Comparison of ENCODE assay signal across 26 cellular contexts in genomic region chr6:148269386-148269785, GRCh38.
A peak's percentile ranks its signal among the peaks of the same experiment; 100 is the strongest.
DNase-seq lines count a peak whose midpoint lies in the region; ATAC-seq and TF ChIP-seq lines count a peak whose summit lies in the region.
"Had no signal": no experiment of that assay in that cellular context is flagged by ENCODE, and none has a peak within 500 bp of the region (broad histone marks: within the 10 kb centered on the region; RNA-seq: fewer than 3 reads in every experiment).

No MANE protein-coding gene starts in this region.

- H3K18ac ChIP-seq in mesenchymal stem cell (ENCODE audit: low read depth in 1 of 2, low read length in 2 of 2), result peak overlapping the region in 1 of 2 experiments; percentile 41

- TF ChIP-seq CTCF in SK-N-SH (IDR thresholded peaks at IDR 0.05), result no peak
- no peak for TF ChIP-seq CTCF in smooth muscle cell (IDR thresholded peaks at IDR 0.05; ENCODE audit: borderline replicate concordance, insufficient read depth, poor library complexity, severe bottlenecking)

- H4K20me1 ChIP-seq in SK-N-SH (ENCODE audit: insufficient read depth), result no peaks in the 10 kb centered on the region
- no peaks in the 10 kb centered on the region for H4K20me1 ChIP-seq in smooth muscle cell (ENCODE audit: low read depth)
- H4K20me1 ChIP-seq: BLaER1 treated with 17β-estradiol and CSF1 and Interleukin-3, amounts not matched to agents 10 nM and 100 nM had no signal

- no peaks in the 10 kb centered on the region for H3K79me1 ChIP-seq in mesenchymal stem cell (replicated peaks; ENCODE audit: low read length, poor library complexity, severe bottlenecking)

- TF ChIP-seq RAD21 in SK-N-SH (IDR thresholded peaks at IDR 0.05; ENCODE audit: low read length), result no peak

- peak overlapping the region; percentile 84 for H2AK5ac ChIP-seq in mesenchymal stem cell (ENCODE audit: low read length, severe bottlenecking)

- peak overlapping the region; percentile 73; the same call in 1 of the 2 replicates for H3K9ac ChIP-seq in SK-N-SH
- no peak overlapping the region for H3K9ac ChIP-seq in mesenchymal stem cell (ENCODE audit: low read length)
- no peak overlapping the region for H3K9ac ChIP-seq in smooth muscle cell (ENCODE audit: low read depth)
- H3K9ac ChIP-seq: BLaER1 treated with 17β-estradiol and CSF1 and Interleukin-3, amounts not matched to agents 10 nM and 100 nM; KMS-11 had no signal

- 45% methylated on average over 3 of the region's 3 CpGs for WGBS in SK-N-SH (ENCODE audit: low lambda C conversion rate)
- WGBS in mesenchymal stem cell, result 100% methylated on average over 2 of the region's 3 CpGs
- WGBS in smooth muscle cell (ENCODE audit: low lambda C conversion rate), result 91% methylated on average over 3 of the region's 3 CpGs

- DNase-seq in SK-N-SH (no peak), M059J (ENCODE audit: low read depth) (peak; percentile 58), mesenchymal stem cell (no peak), smooth muscle cell (lab: John Stamatoyannopoulos, UW; ENCODE audit: unreplicated experiment) (no peak), caudate nucleus (lab: John Stamatoyannopoulos, UW) (no peak), cerebellar cortex (ENCODE audit: low spot score) (no peak)
- no peak for DNase-seq in effector CD4-positive, alpha-beta T cell
- DNase-seq: AML-193; CD4-positive, alpha-beta memory T cell; COR-L47; DMS53; EL; GF-D8; GOT3; HCEC 1CT; NCI-H1092; NCI-H1417 treated with DMSO at 0.1 percent for 48 hours; NCI-H1694 treated with DMSO at 0.1 percent for 48 hours; NCI-H2081; NCI-H2227 treated with DMSO at 0.1 percent for 48 hours; NCI-H526 treated with DMSO at 0.1 percent for 48 hours; SIG-M5 had no signal

- no peak overlapping the region for H4K91ac ChIP-seq in mesenchymal stem cell (ENCODE audit: low read length)

- H2BK5ac ChIP-seq in mesenchymal stem cell (ENCODE audit: low read depth, low read length, poor library complexity, severe bottlenecking), result no peak overlapping the region

- H3K23ac ChIP-seq in mesenchymal stem cell (ENCODE audit: low read length in 2 of 2), result no peak overlapping the region

- H3K27me3 ChIP-seq in SK-N-SH (ENCODE audit: insufficient read depth) (no peaks in the 10 kb centered on the region), mesenchymal stem cell (ENCODE audit: control insufficient read depth in 1 of 2, insufficient read depth in 1 of 2, low read length in 2 of 2) (no peaks in the 10 kb centered on the region), smooth muscle cell (ENCODE audit: low read depth) (no peaks in the 10 kb centered on the region)
- H3K27me3 ChIP-seq: BLaER1 treated with 17β-estradiol and CSF1 and Interleukin-3, amounts not matched to agents 10 nM and 100 nM had no signal

- peak overlapping the region in 1 of 2 experiments; percentile 21 for H2BK12ac ChIP-seq in mesenchymal stem cell (ENCODE audit: low read length in 2 of 2)

- H3K4ac ChIP-seq in mesenchymal stem cell (ENCODE audit: low read depth in 1 of 2, low read length in 2 of 2), result peak overlapping the region in 1 of 2 experiments; percentile 67

- H2BK120ac ChIP-seq in mesenchymal stem cell (ENCODE audit: low read depth, low read length), result peak overlapping the region; percentile 93

- H3F3A ChIP-seq in SK-N-SH (replicated peaks; ENCODE audit: insufficient read depth), result peaks cover 31% of the 10 kb centered on the region
- H3F3A ChIP-seq in smooth muscle cell (ENCODE audit: low read depth), result peaks cover 5% of the 10 kb centered on the region

- POLR2A ChIA-PET in SK-N-SH (lab: Yijun Ruan, JAX), result no interaction called here

- no peaks in the 10 kb centered on the region for H3K9me3 ChIP-seq in SK-N-SH
- H3K9me3 ChIP-seq in mesenchymal stem cell (ENCODE audit: control insufficient read depth, low read length), result no peaks in the 10 kb centered on the region
- no peaks in the 10 kb centered on the region for H3K9me3 ChIP-seq in smooth muscle cell (replicated peaks; ENCODE audit: low read depth)
- H3K9me3 ChIP-seq: BLaER1 treated with 17β-estradiol and CSF1 and Interleukin-3, amounts not matched to agents 10 nM and 100 nM had no signal

- H3K79me2 ChIP-seq in SK-N-SH (ENCODE audit: insufficient read depth), result peaks cover 32% of the 10 kb centered on the region
- peaks cover 17% of the 10 kb centered on the region for H3K79me2 ChIP-seq in smooth muscle cell (ENCODE audit: low read depth)

- TF ChIP-seq EP300 in SK-N-SH (IDR thresholded peaks at IDR 0.05; ENCODE audit: borderline replicate concordance in 1 of 2, low read depth in 1 of 2, low read length in 1 of 2), result no peak

- H3K4me3 ChIP-seq in SK-N-SH (ENCODE audit: low read depth in 2 of 2, low read length in 1 of 2), result no peak overlapping the region
- H3K4me3 ChIP-seq in mesenchymal stem cell (ENCODE audit: insufficient read depth in 1 of 2, low read depth in 1 of 2, low read length in 2 of 2), result no peak overlapping the region
- H3K4me3 ChIP-seq in smooth muscle cell, result no peak overlapping the region
- H3K4me3 ChIP-seq: BLaER1 treated with 17β-estradiol and CSF1 and Interleukin-3, amounts not matched to agents 10 nM and 100 nM had no signal

- H2AFZ ChIP-seq in SK-N-SH (ENCODE audit: low read depth), result peak overlapping the region; percentile 13; the same call in 1 of the 2 replicates
- no peak overlapping the region for H2AFZ ChIP-seq in mesenchymal stem cell (ENCODE audit: low read depth, low read length)
- H2AFZ ChIP-seq in smooth muscle cell (ENCODE audit: low read depth), result no peak overlapping the region

- H2BK15ac ChIP-seq in mesenchymal stem cell (ENCODE audit: low read depth, poor library complexity, severe bottlenecking), result no peak overlapping the region

- peaks cover 0 to 3% of the 10 kb centered on the region in 2 experiments for H3K36me3 ChIP-seq in SK-N-SH (replicated peaks in 1 of 2; ENCODE audit: control insufficient read depth in 1 of 2, insufficient read depth in 2 of 2, low read length in 1 of 2)
- no peaks in the 10 kb centered on the region for H3K36me3 ChIP-seq in mesenchymal stem cell (ENCODE audit: control insufficient read depth in 1 of 2, insufficient read depth in 2 of 2, low read depth in 1 of 2, low read length in 2 of 2)
- no peaks in the 10 kb centered on the region for H3K36me3 ChIP-seq in smooth muscle cell (ENCODE audit: low read depth)
- H3K36me3 ChIP-seq: BLaER1 treated with 17β-estradiol and CSF1 and Interleukin-3, amounts not matched to agents 10 nM and 100 nM had no signal

- CTCF ChIA-PET in SK-N-SH (lab: Yijun Ruan, JAX), result interaction anchor here (1.0 kb wide), 1 partner anchor 68 kb away, joined by 3 read pairs; no protein-coding TSS in a partner anchor

- H3K27ac ChIP-seq in SK-N-SH (ENCODE audit: low read depth in 2 of 2, low read length in 1 of 2) (peak overlapping the region in 1 of 2 experiments; percentile 99; a peak in 2 of 4 replicates), mesenchymal stem cell (ENCODE audit: low read length, poor library complexity, severe bottlenecking) (no peak overlapping the region), smooth muscle cell (ENCODE audit: low read depth) (peak overlapping the region; percentile 88), caudate nucleus (ENCODE audit: low read depth, low read length) (no peak overlapping the region)
- H3K27ac ChIP-seq: 22Rv1; BLaER1 treated with 17β-estradiol and CSF1 and Interleukin-3, amounts not matched to agents 10 nM and 100 nM; KMS-11 had no signal

- no peaks in the 10 kb centered on the region for H3K9me2 ChIP-seq in SK-N-SH

- ATAC-seq in SK-N-SH treated with all-trans-retinoic acid at 6 μM for 48 hours, result no peak

- no peak overlapping the region for H3K14ac ChIP-seq in mesenchymal stem cell (ENCODE audit: low read length in 2 of 2)

- H4K8ac ChIP-seq in mesenchymal stem cell (ENCODE audit: low read length), result peak overlapping the region; percentile 15

- H3K4me2 ChIP-seq in SK-N-SH (no peak overlapping the region), mesenchymal stem cell (ENCODE audit: low read length, poor library complexity, severe bottlenecking) (no peak overlapping the region), smooth muscle cell (no peak overlapping the region)
- H3K4me2 ChIP-seq: BLaER1 treated with 17β-estradiol and CSF1 and Interleukin-3, amounts not matched to agents 10 nM and 100 nM; KMS-11 had no signal

- H3K4me1 ChIP-seq in SK-N-SH (ENCODE audit: control insufficient read depth in 1 of 2, insufficient read depth in 2 of 2, low read depth in 1 of 2, low read length in 1 of 2), result peaks cover 0 to 11% of the 10 kb centered on the region in 2 experiments; a peak in 2 of 4 replicates
- no peaks in the 10 kb centered on the region for H3K4me1 ChIP-seq in mesenchymal stem cell (ENCODE audit: control insufficient read depth, insufficient read depth, low read depth, low read length)
- H3K4me1 ChIP-seq in smooth muscle cell (ENCODE audit: low read depth), result peaks cover 13% of the 10 kb centered on the region

TF ChIP-seq in SK-N-SH, 30 proteins besides CTCF, POLR2A, EP300 and RAD21:
- TF ChIP-seq MEF2A (IDR thresholded peaks at IDR 0.05; ENCODE audit: borderline replicate concordance, low read depth), result no peak
- TF ChIP-seq TAF1 (IDR thresholded peaks at IDR 0.05; ENCODE audit: borderline replicate concordance, low read depth, low read length), result no peak
- no peak for TF ChIP-seq POLR2AphosphoS5 (IDR thresholded peaks at IDR 0.05; ENCODE audit: low read depth, low read length)
- TF ChIP-seq JUND (IDR thresholded peaks at IDR 0.05), result no peak

TF ChIP-seq in SK-N-SH treated with all-trans-retinoic acid at 6 μM for 48 hours, 23 proteins besides CTCF, POLR2A, EP300 and RAD21 (continues in another document):
- TF ChIP-seq TSHZ2 (CRISPR knock-in tag; IDR thresholded peaks at IDR 0.05) (no peak), ARNTL (CRISPR knock-in tag; IDR thresholded peaks at IDR 0.05; ENCODE audit: borderline replicate concordance, low read depth) (no peak)
